ENCODE assay signal across 1 cellular context in genomic region chr2:231961349-231962166, GRCh38.
TF ChIP-seq lines count a peak whose summit lies in the region.

DIS3L2 (plus strand) TSS chr2:231961713; CDS start chr2:232014928, 53,215 bp downstream.

TF ChIP-seq in HepG2, 621 proteins besides CTCF, POLR2A, EP300 and RAD21 (continued from another document and continues in another):
- TF ChIP-seq GLMP (CRISPR knock-in tag; IDR thresholded peaks at IDR 0.05; ENCODE audit: borderline replicate concordance) (no peak), ZNF430 (CRISPR knock-in tag; IDR thresholded peaks at IDR 0.05) (peak; percentile 95), ZNF264 (CRISPR knock-in tag; IDR thresholded peaks at IDR 0.05) (peak; percentile 89; the same call in 1 of the 2 replicates), ZNF33B (CRISPR knock-in tag; IDR thresholded peaks at IDR 0.05) (no peak; the same call in 1 of the 2 replicates), ZNF790 (CRISPR knock-in tag; IDR thresholded peaks at IDR 0.05; ENCODE audit: borderline replicate concordance) (peak; percentile 73; the same call in 1 of the 2 replicates), U2AF1 (optimal IDR thresholded peaks at IDR 0.05; ENCODE audit: low read depth, low read length) (no peak), ZBTB21 (CRISPR knock-in tag; IDR thresholded peaks at IDR 0.05) (no peak), ZBTB20 (CRISPR knock-in tag; IDR thresholded peaks at IDR 0.05; ENCODE audit: borderline replicate concordance, low read depth) (peak; percentile 61; the same call in 1 of the 2 replicates), ZNF337 (CRISPR knock-in tag; IDR thresholded peaks at IDR 0.05; ENCODE audit: borderline replicate concordance, low read depth) (peak; percentile 89; the same call in 1 of the 2 replicates), NR3C1 (CRISPR knock-in tag; IDR thresholded peaks at IDR 0.05) (no peak), NKX3-1 (CRISPR knock-in tag; IDR thresholded peaks at IDR 0.05) (peak; percentile 97), ZNF282 (IDR thresholded peaks at IDR 0.05; ENCODE audit: partially characterized antibody) (no peak), ZFP1 (CRISPR knock-in tag; IDR thresholded peaks at IDR 0.05) (no peak), RBM39 (IDR thresholded peaks at IDR 0.05; ENCODE audit: low read depth, low read length, poor library complexity, severe bottlenecking) (peak; percentile 67), ZNF138 (CRISPR knock-in tag; IDR thresholded peaks at IDR 0.05; ENCODE audit: low read depth) (0 out of 2 replicates have a peak, but pooled peaks have one; percentile 33), ZNF773 (CRISPR knock-in tag; IDR thresholded peaks at IDR 0.05; ENCODE audit: borderline replicate concordance) (peak; percentile 81; the same call in 1 of the 2 replicates), JDP2 (CRISPR knock-in tag; IDR thresholded peaks at IDR 0.05; ENCODE audit: borderline replicate concordance) (no peak), MIER3 (CRISPR knock-in tag; IDR thresholded peaks at IDR 0.05; ENCODE audit: borderline replicate concordance) (no peak; the same call in 1 of the 2 replicates), TRAFD1 (CRISPR knock-in tag; IDR thresholded peaks at IDR 0.05; ENCODE audit: borderline replicate concordance) (no peak), ZNF850 (CRISPR knock-in tag; conservative IDR thresholded peaks at IDR 0.05) (no peak), RBFOX2 (IDR thresholded peaks at IDR 0.05; ENCODE audit: low read depth, low read length) (peak; percentile 98), ZFYVE20 (CRISPR knock-in tag; IDR thresholded peaks at IDR 0.05; ENCODE audit: borderline replicate concordance, low read depth) (0 out of 2 replicates have a peak, but pooled peaks have one; percentile 66), ZFP62 (CRISPR knock-in tag; IDR thresholded peaks at IDR 0.05) (no peak), NONO (IDR thresholded peaks at IDR 0.05) (no peak), NONO (CRISPR knock-in tag; conservative IDR thresholded peaks at IDR 0.05) (peak; percentile 96), GTF2F1 (IDR thresholded peaks at IDR 0.05; ENCODE audit: low read length) (no peak), ZNF879 (CRISPR knock-in tag; IDR thresholded peaks at IDR 0.05) (no peak), MEF2D (CRISPR knock-in tag; IDR thresholded peaks at IDR 0.05) (peak; percentile 65; the same call in 1 of the 2 replicates), ZSCAN30 (CRISPR knock-in tag; IDR thresholded peaks at IDR 0.05) (0 out of 2 replicates have a peak, but pooled peaks have one; percentile 74), ZNF432 (CRISPR knock-in tag; IDR thresholded peaks at IDR 0.05; ENCODE audit: borderline replicate concordance) (no peak), ZFX (CRISPR knock-in tag; IDR thresholded peaks at IDR 0.05; ENCODE audit: low read depth) (peak; percentile 99), REXO4 (CRISPR knock-in tag; IDR thresholded peaks at IDR 0.05; ENCODE audit: borderline replicate concordance) (peak; percentile 78; the same call in 1 of the 2 replicates), ELF3 (CRISPR knock-in tag; IDR thresholded peaks at IDR 0.05) (peak; percentile 68; the same call in 1 of the 2 replicates), ESRRA (CRISPR knock-in tag; IDR thresholded peaks at IDR 0.05; ENCODE audit: low read depth) (peak; percentile 82), YEATS4 (CRISPR knock-in tag; IDR thresholded peaks at IDR 0.05; ENCODE audit: borderline replicate concordance) (peak; percentile 96; the same call in 1 of the 2 replicates), ZNF672 (CRISPR knock-in tag; IDR thresholded peaks at IDR 0.05) (0 out of 2 replicates have a peak, but pooled peaks have one; percentile 69), NR2F2 (IDR thresholded peaks at IDR 0.05; ENCODE audit: borderline replicate concordance, low read depth) (no peak), ARNTL (CRISPR knock-in tag; IDR thresholded peaks at IDR 0.05) (peak; percentile 60), ZNF749 (CRISPR knock-in tag; IDR thresholded peaks at IDR 0.05; ENCODE audit: borderline replicate concordance) (peak; percentile 89), PAX8 (CRISPR knock-in tag; IDR thresholded peaks at IDR 0.05; ENCODE audit: borderline replicate concordance) (peak; percentile 93), ARID3A (IDR thresholded peaks at IDR 0.05; ENCODE audit: low read depth, low read length) (no peak), RCOR2 (CRISPR knock-in tag; IDR thresholded peaks at IDR 0.05) (0 out of 2 replicates have a peak, but pooled peaks have one; percentile 7), XBP1 (CRISPR knock-in tag; IDR thresholded peaks at IDR 0.05) (peak; percentile 49; the same call in 1 of the 2 replicates), ZNF207 (IDR thresholded peaks at IDR 0.05; ENCODE audit: borderline replicate concordance) (no peak), TCF7 (IDR thresholded peaks at IDR 0.05; ENCODE audit: low read depth) (no peak), ZNF260 (CRISPR knock-in tag; IDR thresholded peaks at IDR 0.05; ENCODE audit: borderline replicate concordance, low read depth) (no peak), ZMYM2 (CRISPR knock-in tag; IDR thresholded peaks at IDR 0.05) (peak; percentile 58; the same call in 1 of the 2 replicates)
- TF ChIP-seq, protein P1, sequence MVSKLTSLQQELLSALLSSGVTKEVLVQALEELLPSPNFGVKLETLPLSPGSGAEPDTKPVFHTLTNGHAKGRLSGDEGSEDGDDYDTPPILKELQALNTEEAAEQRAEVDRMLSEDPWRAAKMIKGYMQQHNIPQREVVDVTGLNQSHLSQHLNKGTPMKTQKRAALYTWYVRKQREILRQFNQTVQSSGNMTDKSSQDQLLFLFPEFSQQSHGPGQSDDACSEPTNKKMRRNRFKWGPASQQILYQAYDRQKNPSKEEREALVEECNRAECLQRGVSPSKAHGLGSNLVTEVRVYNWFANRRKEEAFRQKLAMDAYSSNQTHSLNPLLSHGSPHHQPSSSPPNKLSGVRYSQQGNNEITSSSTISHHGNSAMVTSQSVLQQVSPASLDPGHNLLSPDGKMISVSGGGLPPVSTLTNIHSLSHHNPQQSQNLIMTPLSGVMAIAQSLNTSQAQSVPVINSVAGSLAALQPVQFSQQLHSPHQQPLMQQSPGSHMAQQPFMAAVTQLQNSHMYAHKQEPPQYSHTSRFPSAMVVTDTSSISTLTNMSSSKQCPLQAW (CRISPR knock-in tag; IDR thresholded peaks at IDR 0.05): peak; percentile 85
- TF ChIP-seq, protein P2, sequence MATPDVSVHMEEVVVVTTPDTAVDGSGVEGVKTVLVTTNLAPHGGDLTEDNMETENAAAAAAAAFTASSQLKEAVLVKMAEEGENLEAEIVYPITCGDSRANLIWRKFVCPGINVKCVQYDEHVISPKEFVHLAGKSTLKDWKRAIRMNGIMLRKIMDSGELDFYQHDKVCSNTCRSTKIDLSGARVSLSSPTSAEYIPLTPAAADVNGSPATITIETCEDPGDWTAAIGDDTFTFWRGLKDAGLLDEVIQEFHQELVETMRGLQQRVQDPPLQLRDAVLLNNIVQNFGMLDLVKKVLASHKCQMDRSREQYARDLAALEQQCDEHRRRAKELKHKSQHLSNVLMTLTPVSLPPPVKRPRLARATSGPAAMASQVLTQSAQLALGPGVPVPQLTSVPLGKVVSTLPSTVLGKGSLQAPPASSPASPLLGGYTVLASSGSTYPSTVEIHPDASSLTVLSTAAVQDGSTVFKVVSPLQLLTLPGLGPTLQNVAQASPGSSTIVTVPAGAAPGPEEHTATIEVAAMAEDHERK (CRISPR knock-in tag; IDR thresholded peaks at IDR 0.05; ENCODE audit: low read depth): 0 out of 2 replicates have a peak, but pooled peaks have one; percentile 52
- TF ChIP-seq, protein P3, sequence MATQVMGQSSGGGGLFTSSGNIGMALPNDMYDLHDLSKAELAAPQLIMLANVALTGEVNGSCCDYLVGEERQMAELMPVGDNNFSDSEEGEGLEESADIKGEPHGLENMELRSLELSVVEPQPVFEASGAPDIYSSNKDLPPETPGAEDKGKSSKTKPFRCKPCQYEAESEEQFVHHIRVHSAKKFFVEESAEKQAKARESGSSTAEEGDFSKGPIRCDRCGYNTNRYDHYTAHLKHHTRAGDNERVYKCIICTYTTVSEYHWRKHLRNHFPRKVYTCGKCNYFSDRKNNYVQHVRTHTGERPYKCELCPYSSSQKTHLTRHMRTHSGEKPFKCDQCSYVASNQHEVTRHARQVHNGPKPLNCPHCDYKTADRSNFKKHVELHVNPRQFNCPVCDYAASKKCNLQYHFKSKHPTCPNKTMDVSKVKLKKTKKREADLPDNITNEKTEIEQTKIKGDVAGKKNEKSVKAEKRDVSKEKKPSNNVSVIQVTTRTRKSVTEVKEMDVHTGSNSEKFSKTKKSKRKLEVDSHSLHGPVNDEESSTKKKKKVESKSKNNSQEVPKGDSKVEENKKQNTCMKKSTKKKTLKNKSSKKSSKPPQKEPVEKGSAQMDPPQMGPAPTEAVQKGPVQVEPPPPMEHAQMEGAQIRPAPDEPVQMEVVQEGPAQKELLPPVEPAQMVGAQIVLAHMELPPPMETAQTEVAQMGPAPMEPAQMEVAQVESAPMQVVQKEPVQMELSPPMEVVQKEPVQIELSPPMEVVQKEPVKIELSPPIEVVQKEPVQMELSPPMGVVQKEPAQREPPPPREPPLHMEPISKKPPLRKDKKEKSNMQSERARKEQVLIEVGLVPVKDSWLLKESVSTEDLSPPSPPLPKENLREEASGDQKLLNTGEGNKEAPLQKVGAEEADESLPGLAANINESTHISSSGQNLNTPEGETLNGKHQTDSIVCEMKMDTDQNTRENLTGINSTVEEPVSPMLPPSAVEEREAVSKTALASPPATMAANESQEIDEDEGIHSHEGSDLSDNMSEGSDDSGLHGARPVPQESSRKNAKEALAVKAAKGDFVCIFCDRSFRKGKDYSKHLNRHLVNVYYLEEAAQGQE (IDR thresholded peaks at IDR 0.05; ENCODE audit: borderline replicate concordance in 1 of 2, low read depth in 1 of 2, low read length in 2 of 2): peak in 1 of 2 experiments; percentile 36; a peak in 1 of 4 replicates
- TF ChIP-seq, protein P4, sequence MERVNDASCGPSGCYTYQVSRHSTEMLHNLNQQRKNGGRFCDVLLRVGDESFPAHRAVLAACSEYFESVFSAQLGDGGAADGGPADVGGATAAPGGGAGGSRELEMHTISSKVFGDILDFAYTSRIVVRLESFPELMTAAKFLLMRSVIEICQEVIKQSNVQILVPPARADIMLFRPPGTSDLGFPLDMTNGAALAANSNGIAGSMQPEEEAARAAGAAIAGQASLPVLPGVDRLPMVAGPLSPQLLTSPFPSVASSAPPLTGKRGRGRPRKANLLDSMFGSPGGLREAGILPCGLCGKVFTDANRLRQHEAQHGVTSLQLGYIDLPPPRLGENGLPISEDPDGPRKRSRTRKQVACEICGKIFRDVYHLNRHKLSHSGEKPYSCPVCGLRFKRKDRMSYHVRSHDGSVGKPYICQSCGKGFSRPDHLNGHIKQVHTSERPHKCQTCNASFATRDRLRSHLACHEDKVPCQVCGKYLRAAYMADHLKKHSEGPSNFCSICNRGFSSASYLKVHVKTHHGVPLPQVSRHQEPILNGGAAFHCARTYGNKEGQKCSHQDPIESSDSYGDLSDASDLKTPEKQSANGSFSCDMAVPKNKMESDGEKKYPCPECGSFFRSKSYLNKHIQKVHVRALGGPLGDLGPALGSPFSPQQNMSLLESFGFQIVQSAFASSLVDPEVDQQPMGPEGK (CRISPR knock-in tag; IDR thresholded peaks at IDR 0.05): peak; percentile 65
- TF ChIP-seq, protein P5, sequence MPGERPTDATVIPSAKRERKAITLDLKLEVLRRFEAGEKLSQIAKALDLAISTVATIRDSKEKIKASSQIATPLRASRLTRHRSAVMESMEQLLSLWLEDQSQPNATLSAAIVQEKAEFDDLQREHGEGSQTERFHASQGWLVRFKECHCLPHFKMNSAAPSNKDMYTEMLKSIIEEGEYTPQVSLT (CRISPR knock-in tag; IDR thresholded peaks at IDR 0.05; ENCODE audit: borderline replicate concordance, low read depth): no peak
- TF ChIP-seq, protein P6, sequence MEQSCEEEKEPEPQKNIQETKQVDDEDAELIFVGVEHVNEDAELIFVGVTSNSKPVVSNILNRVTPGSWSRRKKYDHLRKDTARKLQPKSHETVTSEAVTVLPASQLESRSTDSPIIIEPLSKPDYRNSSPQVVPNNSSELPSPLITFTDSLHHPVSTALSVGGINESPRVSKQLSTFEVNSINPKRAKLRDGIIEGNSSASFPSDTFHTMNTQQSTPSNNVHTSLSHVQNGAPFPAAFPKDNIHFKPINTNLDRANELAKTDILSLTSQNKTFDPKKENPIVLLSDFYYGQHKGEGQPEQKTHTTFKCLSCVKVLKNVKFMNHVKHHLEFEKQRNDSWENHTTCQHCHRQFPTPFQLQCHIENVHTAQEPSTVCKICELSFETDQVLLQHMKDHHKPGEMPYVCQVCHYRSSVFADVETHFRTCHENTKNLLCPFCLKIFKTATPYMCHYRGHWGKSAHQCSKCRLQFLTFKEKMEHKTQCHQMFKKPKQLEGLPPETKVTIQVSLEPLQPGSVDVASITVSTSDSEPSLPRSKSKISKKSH (CRISPR knock-in tag; IDR thresholded peaks at IDR 0.05; ENCODE audit: borderline replicate concordance): peak; percentile 78
